ENCODE assay signal across 8 cellular contexts in the genomic region with DNA sequence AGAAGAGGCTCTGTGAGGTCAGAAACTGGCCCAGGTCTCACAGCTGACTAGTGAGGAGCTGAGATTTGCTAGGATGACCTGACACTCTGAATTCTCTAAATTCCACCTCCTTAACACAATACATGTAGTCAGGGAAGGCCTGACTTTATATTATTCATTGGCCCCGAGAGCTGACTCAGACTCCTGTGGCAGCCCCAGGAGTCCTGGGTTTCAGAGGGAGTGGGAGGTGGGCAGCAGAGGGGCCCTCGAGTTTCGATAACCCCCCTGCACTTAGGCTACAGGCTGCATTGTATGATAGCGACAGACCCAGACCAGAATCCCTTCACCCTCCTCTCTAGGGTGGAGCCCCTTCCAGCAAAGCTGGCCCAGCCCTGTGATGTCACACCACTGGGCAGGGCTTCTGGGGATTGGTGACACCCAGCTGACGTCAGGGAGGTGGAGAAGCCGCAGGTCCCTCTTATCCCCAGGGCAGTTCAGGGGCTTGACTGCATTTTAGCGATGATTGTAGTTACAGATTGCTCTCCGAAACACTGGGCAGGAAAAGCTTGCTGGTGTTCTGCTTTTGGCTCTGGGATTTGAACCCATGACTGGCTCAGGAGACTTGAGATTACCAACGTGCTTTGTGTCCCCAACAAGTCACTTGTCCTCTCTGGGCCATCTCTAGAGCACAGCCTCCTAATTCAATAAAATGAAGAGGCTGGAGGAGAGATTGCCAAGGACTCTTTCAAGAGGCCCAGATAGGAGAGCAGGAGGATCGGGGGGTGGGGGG. TPM values are rescaled to one million over a fixed set of nuclear protein-coding genes. Genes with fewer than 3 reads are reported as not detected.
DNase-seq lines count a peak whose midpoint lies in the region; ATAC-seq, FAIRE-seq and TF ChIP-seq lines count a peak whose summit lies in the region.

No MANE protein-coding gene starts in this region.

- H3K4me3 ChIP-seq in WERI-Rb-1 (ENCODE audit: low read depth, low read length): no peak overlapping the region
- no peak overlapping the region for H3K4me3 ChIP-seq in keratinocyte (ENCODE audit: control insufficient read depth in 2 of 3, extremely low read depth in 1 of 3, insufficient read depth in 2 of 3, low read depth in 1 of 3, low read length in 3 of 3)

- no peaks in the 10 kb centered on the region for H3K9me1 ChIP-seq in keratinocyte (ENCODE audit: control insufficient read depth, extremely low read depth, insufficient read depth, low read length)

- TF ChIP-seq CTCF in WERI-Rb-1 (IDR thresholded peaks at IDR 0.05; ENCODE audit: low read depth, low read length) (no peak), keratinocyte (optimal IDR thresholded peaks at IDR 0.05 in 1 of 3, IDR thresholded peaks at IDR 0.05 in 1 of 3, conservative IDR thresholded peaks at IDR 0.05 in 1 of 3; ENCODE audit: extremely low read depth in 1 of 3, insufficient read depth in 2 of 3, low read length in 3 of 3) (no peak)

- H3K4me2 ChIP-seq in keratinocyte (ENCODE audit: control insufficient read depth, extremely low read depth, insufficient read depth, low read depth, low read length): no peak overlapping the region

- H3K9me3 ChIP-seq in WERI-Rb-1 (ENCODE audit: severe bottlenecking) (no peaks in the 10 kb centered on the region), keratinocyte (ENCODE audit: control insufficient read depth, low read depth, low read length) (no peaks in the 10 kb centered on the region)

- ATAC-seq in GM21526 (IDR thresholded peaks at IDR 0.05; ENCODE audit: low FRiP score, unreplicated experiment): no peak
- no peak for ATAC-seq in GM19455 (IDR thresholded peaks at IDR 0.05; ENCODE audit: unreplicated experiment)
- ATAC-seq in GM18873 (IDR thresholded peaks at IDR 0.05; ENCODE audit: low FRiP score, unreplicated experiment): no peak
- no peak for ATAC-seq in HG03196 (IDR thresholded peaks at IDR 0.05; ENCODE audit: unreplicated experiment)

- no peak overlapping the region for H2AFZ ChIP-seq in keratinocyte (ENCODE audit: control insufficient read depth, low read length)

- FAIRE-seq in keratinocyte (lab: Jason Lieb, UNC): no peak

- H3K79me2 ChIP-seq in keratinocyte (ENCODE audit: control insufficient read depth, insufficient read depth, low read length): no peaks in the 10 kb centered on the region

- H4K20me1 ChIP-seq in keratinocyte (ENCODE audit: control insufficient read depth, extremely low read depth, insufficient read depth, low read length): no peaks in the 10 kb centered on the region

- DNase-seq in COLO668 (lab: John Stamatoyannopoulos, UW; ENCODE audit: unreplicated experiment) (peak; percentile 86), M059J (ENCODE audit: low read depth) (peak; percentile 82), WERI-Rb-1 (peak; percentile 92), keratinocyte (ENCODE audit: low read depth, low spot score) (no peak)

- peak overlapping the region; percentile 6 for H3K9ac ChIP-seq in keratinocyte (ENCODE audit: control insufficient read depth, extremely low read depth, insufficient read depth, low read length)

- H3K27ac ChIP-seq in WERI-Rb-1 (no peak overlapping the region), keratinocyte (ENCODE audit: control insufficient read depth, insufficient read depth, low read length) (peak overlapping the region; percentile 36)

- no peaks in the 10 kb centered on the region for H3K36me3 ChIP-seq in WERI-Rb-1
- no peaks in the 10 kb centered on the region for H3K36me3 ChIP-seq in keratinocyte (ENCODE audit: control insufficient read depth in 2 of 2, extremely low read depth in 1 of 2, insufficient read depth in 2 of 2, low read length in 2 of 2)

- H3K4me1 ChIP-seq in keratinocyte (ENCODE audit: control insufficient read depth, extremely low read depth, insufficient read depth, low read length): peaks cover 13% of the 10 kb centered on the region

- dilution Hi-C loops in keratinocyte (cut with MboI; ENCODE audit: extremely low pct_ligation_motif_present, low sequenced_read_pairs): no loop called here

- H3K27me3 ChIP-seq in WERI-Rb-1 (ENCODE audit: insufficient read depth, low read depth, severe bottlenecking) (no peaks in the 10 kb centered on the region), keratinocyte (ENCODE audit: control insufficient read depth, extremely low read depth, insufficient read depth, low read length) (no peaks in the 10 kb centered on the region)

RNA-seq across cellular contexts. Expression of a gene that starts 17.0 kb away (rescaled TPM):
- not detected in 2 replicates for total RNA-seq in M059J (2014; rRNA removed; shearing (Covaris generic))
- polyA plus RNA-seq in keratinocyte: 0.01 TPM in 2 of 3 replicates, not detected in the other
- not detected for polyA plus RNA-seq in keratinocyte (2011; ENCODE audit: low read depth)
- not detected in 2 replicates for polyA plus RNA-seq in keratinocyte (2011; cell fraction: cytosol; rRNA removed)
- polyA plus RNA-seq in keratinocyte (2011; cell fraction: nucleus; rRNA removed): 0.04 TPM in 1 of 2 replicates, not detected in the other
- polyA plus RNA-seq in keratinocyte (2012; ENCODE audit: low replicate concordance): 0.05 and 0.06 TPM in 2 replicates
- not detected in 3 replicates for polyA minus RNA-seq in keratinocyte
- polyA minus RNA-seq in keratinocyte (2011; cell fraction: cytosol; rRNA and poly(A)+ RNA removed): not detected
- polyA minus RNA-seq in keratinocyte (2011; cell fraction: nucleus; rRNA and poly(A)+ RNA removed): not detected in 2 replicates

RNA-seq across cellular contexts. Expression of a gene that starts 38.8 kb away (rescaled TPM):
- total RNA-seq in M059J (2014; rRNA removed; shearing (Covaris generic)): 15.3 and 24.7 TPM in 2 replicates
- polyA plus RNA-seq in keratinocyte: 48.4 to 64.0 TPM (median 58.6 TPM) in 3 replicates
- polyA plus RNA-seq in keratinocyte (2011; ENCODE audit: low read depth): 19.2 TPM
- 44.6 and 49.6 TPM in 2 replicates for polyA plus RNA-seq in keratinocyte (2011; cell fraction: cytosol; rRNA removed)
- 41.2 and 45.1 TPM in 2 replicates for polyA plus RNA-seq in keratinocyte (2011; cell fraction: nucleus; rRNA removed)
- polyA plus RNA-seq in keratinocyte (2012; ENCODE audit: low replicate concordance): 43.5 and 73.8 TPM in 2 replicates
- 23.9 to 32.6 TPM (median 30.4 TPM) in 3 replicates for polyA minus RNA-seq in keratinocyte
- 52.6 TPM for polyA minus RNA-seq in keratinocyte (2011; cell fraction: cytosol; rRNA and poly(A)+ RNA removed)
- polyA minus RNA-seq in keratinocyte (2011; cell fraction: nucleus; rRNA and poly(A)+ RNA removed): 13.0 and 14.0 TPM in 2 replicates

RNA-seq across cellular contexts. Expression of a gene that starts 54.6 kb away (rescaled TPM):
- not detected in 2 replicates for total RNA-seq in M059J (2014; rRNA removed; shearing (Covaris generic))
- polyA plus RNA-seq in keratinocyte: 0.06 to 0.10 TPM in 2 of 3 replicates, not detected in the other
- not detected for polyA plus RNA-seq in keratinocyte (2011; ENCODE audit: low read depth)
- not detected in 2 replicates for polyA plus RNA-seq in keratinocyte (2011; cell fraction: cytosol; rRNA removed)
- not detected in 2 replicates for polyA plus RNA-seq in keratinocyte (2011; cell fraction: nucleus; rRNA removed)
- not detected in 2 replicates for polyA plus RNA-seq in keratinocyte (2012; ENCODE audit: low replicate concordance)
- polyA minus RNA-seq in keratinocyte: not detected in 3 replicates
- not detected for polyA minus RNA-seq in keratinocyte (2011; cell fraction: cytosol; rRNA and poly(A)+ RNA removed)
- not detected in 2 replicates for polyA minus RNA-seq in keratinocyte (2011; cell fraction: nucleus; rRNA and poly(A)+ RNA removed)
